14 cellular contexts compared by ENCODE assay signal in genomic region chr3:125351814-125352456, GRCh38. TPM values are rescaled to one million over a fixed set of nuclear protein-coding genes. Genes with fewer than 3 reads are reported as not detected.
DNase-seq lines count a peak whose midpoint lies in the region; ATAC-seq and TF ChIP-seq lines count a peak whose summit lies in the region.
"Had no signal": no experiment of that assay in that cellular context is flagged by ENCODE, and none has a peak within 500 bp of the region (broad histone marks: within the 10 kb centered on the region; RNA-seq: fewer than 3 reads in every experiment).

No MANE protein-coding gene starts in this region.

- H3K4me3 Mint-ChIP-seq in stimulated activated naive CD8-positive, alpha-beta T cell treated with anti-CD3 and anti-CD28 coated beads, Interleukin-15, Interleukin-2, amounts not matched to agents 100 ng/mL and 50 ng/mL, for 24 hours, result no peak overlapping the region

- peak overlapping the region; percentile 38 for H3K9ac ChIP-seq in SU-DHL-6 (ENCODE audit: low read length)
- no peak overlapping the region for H3K9ac ChIP-seq in neuronal stem cell (ENCODE audit: low read depth, low read length, poor library complexity)

- H2AFZ ChIP-seq in SU-DHL-6 (ENCODE audit: low read depth, low read length, severe bottlenecking), result no peak overlapping the region
- no peak overlapping the region for H2AFZ ChIP-seq in neuronal stem cell (ENCODE audit: low read length)

- no peak overlapping the region for H2BK12ac ChIP-seq in neuronal stem cell (ENCODE audit: low read length)

- peak overlapping the region; percentile 9 for H3K27ac Mint-ChIP-seq in stimulated activated naive CD8-positive, alpha-beta T cell treated with anti-CD3 and anti-CD28 coated beads, Interleukin-15, Interleukin-2, amounts not matched to agents 100 ng/mL and 50 ng/mL, for 24 hours

- no peak overlapping the region for H2BK5ac ChIP-seq in neuronal stem cell (ENCODE audit: low read length)

- no peaks in the 10 kb centered on the region for H3K9me3 Mint-ChIP-seq in stimulated activated naive CD8-positive, alpha-beta T cell treated with anti-CD3 and anti-CD28 coated beads, Interleukin-15, Interleukin-2, amounts not matched to agents 100 ng/mL and 50 ng/mL, for 24 hours

- H3K23ac ChIP-seq in neuronal stem cell (ENCODE audit: low read depth, low read length, poor library complexity), result no peak overlapping the region

- intact Hi-C loops in right cardiac atrium (cut with DNase I), result no loop called here

- H3K4ac ChIP-seq in neuronal stem cell (ENCODE audit: low read length), result no peak overlapping the region

- H3K4me1 Mint-ChIP-seq in stimulated activated naive CD8-positive, alpha-beta T cell treated with anti-CD3 and anti-CD28 coated beads, Interleukin-15, Interleukin-2, amounts not matched to agents 100 ng/mL and 50 ng/mL, for 24 hours (ENCODE audit: low read depth), result peaks cover 78% of the 10 kb centered on the region

- no peaks in the 10 kb centered on the region for H3K4me1 ChIP-seq in neuronal stem cell (ENCODE audit: control insufficient read depth in 2 of 2, insufficient read depth in 1 of 2, low read depth in 1 of 2, low read length in 2 of 2)
- H3K4me1 ChIP-seq in right cardiac atrium (ENCODE audit: control insufficient read depth, insufficient read depth, low read length), result peaks cover 4% of the 10 kb centered on the region

- no peaks in the 10 kb centered on the region; the same call in 1 of the 2 replicates for H3K36me3 ChIP-seq in SU-DHL-6 (ENCODE audit: low read length)
- peaks cover 0 to 6% of the 10 kb centered on the region in 2 donors for H3K36me3 ChIP-seq in neuronal stem cell (replicated peaks in 1 of 2; ENCODE audit: control insufficient read depth in 2 of 2, insufficient read depth in 2 of 2, low read length in 2 of 2)
- H3K36me3 ChIP-seq: right atrium auricular region, transverse colon had no signal

- H3F3A ChIP-seq in SU-DHL-6 (ENCODE audit: insufficient read depth), result peaks cover 46% of the 10 kb centered on the region

- H3K9me2 ChIP-seq in SU-DHL-6 (replicated peaks; ENCODE audit: insufficient read depth, low read length), result no peaks in the 10 kb centered on the region

- no peak overlapping the region for H4K91ac ChIP-seq in neuronal stem cell (ENCODE audit: low read depth, low read length, poor library complexity)

- TF ChIP-seq CTCF in SU-DHL-6 (IDR thresholded peaks at IDR 0.05; ENCODE audit: insufficient read depth, low read length, poor library complexity, severe bottlenecking) (no peak), fibroblast of pulmonary artery (IDR thresholded peaks at IDR 0.05; ENCODE audit: low read length, missing control alignments) (no peak)

- no peak for DNase-seq in stimulated activated naive CD8-positive, alpha-beta T cell treated with anti-CD3 and anti-CD28 coated beads, Interleukin-15, Interleukin-2, amounts not matched to agents 100 U/mL and 50 U/mL, for 24 hours
- DNase-seq in fibroblast of pulmonary artery (ENCODE audit: low read depth) (peak; percentile 48), NOMO-1 treated with dmso at 0.1 percent for 144 hours (lab: John Stamatoyannopoulos, UW; ENCODE audit: unreplicated experiment) (no peak), neuronal stem cell (ENCODE audit: low spot score) (no peak), right cardiac atrium (no peak)
- DNase-seq: activated CD4-positive, alpha-beta T cell treated with anti-CD3 and anti-CD28 coated beads, Interleukin-2, amount 50 U/mL, for 1 hour; effector CD8-positive, alpha-beta T cell; GF-D8; NCI-H524; transverse colon had no signal

- peaks cover 8% of the 10 kb centered on the region; the same call in 1 of the 2 replicates for H4K20me1 ChIP-seq in SU-DHL-6 (ENCODE audit: low read depth, low read length)

- no peak overlapping the region for H2AK5ac ChIP-seq in neuronal stem cell (ENCODE audit: low read depth, low read length)

- H3K27ac ChIP-seq in SU-DHL-6 (ENCODE audit: low read depth, low read length) (peak overlapping the region; percentile 95), neuronal stem cell (replicated peaks; ENCODE audit: low read length) (no peak overlapping the region), right cardiac atrium (ENCODE audit: low read length) (no peak overlapping the region)
- H3K27ac ChIP-seq: right atrium auricular region, transverse colon had no signal

- H2BK15ac ChIP-seq in neuronal stem cell (ENCODE audit: low read length), result no peak overlapping the region

- H4K8ac ChIP-seq in neuronal stem cell (ENCODE audit: low read depth, low read length), result no peak overlapping the region

- no peaks in the 10 kb centered on the region for H3K79me1 ChIP-seq in neuronal stem cell (ENCODE audit: low read depth, low read length)

- no peak overlapping the region for H3K14ac ChIP-seq in neuronal stem cell (ENCODE audit: low read length)

- H3K27me3 ChIP-seq in SU-DHL-6 (ENCODE audit: low read length) (no peaks in the 10 kb centered on the region), neuronal stem cell (ENCODE audit: control insufficient read depth in 3 of 3, insufficient read depth in 3 of 3, low read depth in 1 of 3, low read length in 3 of 3) (no peaks in the 10 kb centered on the region), right cardiac atrium (ENCODE audit: control insufficient read depth, insufficient read depth) (no peaks in the 10 kb centered on the region)
- H3K27me3 ChIP-seq: right atrium auricular region, transverse colon had no signal

- no peak for ATAC-seq in stimulated activated naive CD8-positive, alpha-beta T cell treated with anti-CD3 and anti-CD28 coated beads, Interleukin-15, Interleukin-2, amounts not matched to agents 100 U/mL and 50 U/mL, for 24 hours
- no peak for ATAC-seq in GM21515 (IDR thresholded peaks at IDR 0.05; ENCODE audit: unreplicated experiment)
- no peak for ATAC-seq in right cardiac atrium

- peak overlapping the region; percentile 49 for H3K4me3 ChIP-seq in SU-DHL-6 (ENCODE audit: insufficient read depth, low read length, poor library complexity, severe bottlenecking)
- H3K4me3 ChIP-seq in fibroblast of pulmonary artery (replicated peaks; ENCODE audit: low read depth, low read length), result no peak overlapping the region
- H3K4me3 ChIP-seq in neuronal stem cell (ENCODE audit: low read length in 2 of 2), result no peak overlapping the region
- no peak overlapping the region for H3K4me3 ChIP-seq in right cardiac atrium (ENCODE audit: low read length)
- H3K4me3 ChIP-seq: right atrium auricular region, transverse colon had no signal

- H3K9me3 ChIP-seq in SU-DHL-6 (ENCODE audit: insufficient read depth, low read length) (no peaks in the 10 kb centered on the region), neuronal stem cell (replicated peaks in 1 of 2; ENCODE audit: control insufficient read depth in 2 of 2, insufficient read depth in 1 of 2, low read depth in 1 of 2, low read length in 2 of 2) (peaks cover 0 to 32% of the 10 kb centered on the region in 2 donors), right cardiac atrium (ENCODE audit: control insufficient read depth, low read length) (no peaks in the 10 kb centered on the region)
- H3K9me3 ChIP-seq: right atrium auricular region, transverse colon had no signal

- no peak overlapping the region for H2BK120ac ChIP-seq in neuronal stem cell (ENCODE audit: low read depth, low read length)

- WGBS in neuronal stem cell (ENCODE audit: extremely low coverage in 2 of 2, insufficient read length in 2 of 2, insufficient replicate concordance in 1 of 2), 2 donors, result no CpG with 5 or more reads among the region's 2 CpGs
- 69% methylated on average over 2 of the region's 2 CpGs for WGBS in right cardiac atrium

- H3K4me2 ChIP-seq in SU-DHL-6 (ENCODE audit: low read depth, low read length, poor library complexity, severe bottlenecking) (peak overlapping the region; percentile 95), neuronal stem cell (ENCODE audit: insufficient read depth, low read length, poor library complexity, severe bottlenecking) (no peak overlapping the region)

- peaks cover 99% of the 10 kb centered on the region for H3K79me2 ChIP-seq in SU-DHL-6 (ENCODE audit: insufficient read depth, low read length)

- peaks cover 32% of the 10 kb centered on the region for H3K36me3 Mint-ChIP-seq in stimulated activated naive CD8-positive, alpha-beta T cell treated with anti-CD3 and anti-CD28 coated beads, Interleukin-15, Interleukin-2, amounts not matched to agents 100 ng/mL and 50 ng/mL, for 24 hours (ENCODE audit: low read depth)

- no peaks in the 10 kb centered on the region for H3K27me3 Mint-ChIP-seq in stimulated activated naive CD8-positive, alpha-beta T cell treated with anti-CD3 and anti-CD28 coated beads, Interleukin-15, Interleukin-2, amounts not matched to agents 100 ng/mL and 50 ng/mL, for 24 hours

- no peak overlapping the region for H3K18ac ChIP-seq in neuronal stem cell (ENCODE audit: low read length)

RNA-seq across cellular contexts. Expression of gene ZNF148, which starts 23.2 kb away (rescaled TPM):
- 17.2 TPM for polyA plus RNA-seq in neuronal stem cell (2013, experiment 1 of 2)
- polyA plus RNA-seq in neuronal stem cell (2013, experiment 2 of 2), result 18.2 TPM
- 10 to 100 TPM; 45.4 to 51.6 (median 46.4) TPM for total RNA-seq in right cardiac atrium
- 5.3 TPM for polyA plus RNA-seq in right cardiac atrium
